8 cellular contexts compared by ENCODE assay signal in the genomic region with DNA sequence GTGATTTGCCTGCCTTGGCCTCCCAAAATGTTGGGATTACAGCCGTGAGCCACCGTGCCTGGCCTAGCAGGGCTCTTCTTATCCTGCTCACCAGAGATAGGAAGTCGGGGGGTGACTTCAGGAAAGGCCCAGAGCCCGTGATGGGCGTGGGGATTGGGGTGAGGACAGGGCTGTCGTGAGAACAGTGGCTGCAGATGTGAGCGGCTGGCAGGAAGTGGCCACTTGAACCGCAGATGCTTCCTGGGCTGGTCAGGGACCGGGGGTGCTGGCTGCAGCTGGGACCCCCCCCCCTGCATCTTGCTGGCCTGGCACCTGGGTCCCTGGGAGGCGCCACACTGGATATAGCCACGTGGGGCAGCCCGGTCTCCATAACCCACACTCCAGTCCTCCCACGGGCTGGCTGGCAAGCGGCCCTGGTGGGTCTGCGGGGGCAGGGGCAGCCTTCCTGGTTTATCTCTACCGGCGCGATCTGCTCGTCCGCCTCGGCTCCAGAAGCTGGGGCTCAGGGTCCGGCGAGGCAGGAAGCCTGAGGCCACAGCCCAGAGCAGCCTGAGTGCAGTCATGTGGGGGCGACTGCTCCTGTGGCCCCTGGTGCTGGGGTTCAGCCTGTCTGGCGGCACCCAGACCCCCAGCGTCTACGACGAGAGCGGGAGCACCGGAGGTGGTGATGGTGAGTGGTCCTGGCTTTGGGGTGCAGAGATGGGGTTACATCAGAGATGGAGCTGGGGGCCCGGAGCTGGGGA. TPM values are rescaled to one million over a fixed set of nuclear protein-coding genes. Genes with fewer than 3 reads are reported as not detected.
DNase-seq lines count a peak whose midpoint lies in the region; ATAC-seq and TF ChIP-seq lines count a peak whose summit lies in the region.

A gene (plus strand): TSS at position 371 of the 743 bp plus-strand sequence. CDS start 191 bp downstream, at position 562.

- H3K4me3 ChIP-seq in H7 (ENCODE audit: insufficient read depth, low read depth, low read length): no peak within 1 kb of the TSS
- H3K4me3 ChIP-seq in adrenal gland: no peak within 1 kb of the TSS
- H3K4me3 ChIP-seq in mucosa of descending colon: no peak within 1 kb of the TSS
- H3K4me3 ChIP-seq in endodermal cell (ENCODE audit: low read length): no peak within 1 kb of the TSS

- peaks cover 9% of the 10 kb centered on the region; the same call in 1 of the 2 replicates for H3K27me3 Mint-ChIP-seq in HFFc6 (ENCODE audit: insufficient read depth)
- no peaks in the 10 kb centered on the region for H3K27me3 Mint-ChIP-seq in endodermal cell (ENCODE audit: insufficient read depth)

- DNase-seq in DMS53 treated with DMSO at 0.1 percent for 48 hours (lab: John Stamatoyannopoulos, UW; ENCODE audit: unreplicated experiment) (peak; percentile 37), H7 (peak; percentile 70), adrenal gland (peak in 5 of 7 donors; percentile 41 to 79 (median 60)), mucosa of descending colon (peak; percentile 54 to 73 (median 71)), NCI-H1694 (lab: John Stamatoyannopoulos, UW) (no peak), HFFc6 (no peak), endodermal cell (no peak), epidermal melanocyte (ENCODE audit: insufficient read length, low spot score) (no peak)

- 41 to 50% (median 45%) methylated on average over 15 to 31 of the region's 31 CpGs for WGBS in adrenal gland, 4 donors
- WGBS in endodermal cell (ENCODE audit: insufficient coverage in 1 of 2, insufficient read length in 1 of 2), 2 experiments: 90 to 98% methylated on average over 11 to 30 of the region's 31 CpGs

- peaks cover 0 to 4% of the 10 kb centered on the region in 2 donors for H3K4me1 ChIP-seq in adrenal gland (replicated peaks in 1 of 2)
- no peaks in the 10 kb centered on the region for H3K4me1 ChIP-seq in mucosa of descending colon (ENCODE audit: low read depth)
- H3K4me1 ChIP-seq in endodermal cell (ENCODE audit: control insufficient read depth, insufficient read depth, low read length): no peaks in the 10 kb centered on the region

- intact Hi-C loops in adrenal gland (cut with DNase I): no loop called here
- intact Hi-C loops in mucosa of descending colon (cut with DNase I, micrococcal nuclease): no loop called here

- TF ChIP-seq CTCF in adrenal gland (IDR thresholded peaks at IDR 0.05) (no peak), mucosa of descending colon (IDR thresholded peaks at IDR 0.05) (no peak), HFFc6 (IDR thresholded peaks at IDR 0.05) (no peak), endodermal cell (conservative IDR thresholded peaks at IDR 0.05) (no peak)

- H3K9me3 Mint-ChIP-seq in HFFc6: no peaks in the 10 kb centered on the region
- H3K9me3 Mint-ChIP-seq in endodermal cell: no peaks in the 10 kb centered on the region

- no peak within 1 kb of the TSS for H3K9ac ChIP-seq in endodermal cell (ENCODE audit: extremely low read depth, low read length, poor library complexity, severe bottlenecking)

- peak in 1 of 2 donors; percentile 3 for TF ChIP-seq POLR2A in adrenal gland (IDR thresholded peaks at IDR 0.05)

- H3K36me3 Mint-ChIP-seq in HFFc6 (ENCODE audit: low read depth) (no peaks in the 10 kb centered on the region), endodermal cell (ENCODE audit: low read depth) (no peaks in the 10 kb centered on the region)

- H3K9me3 ChIP-seq in adrenal gland (replicated peaks in 1 of 3): no peaks in the 10 kb centered on the region
- H3K9me3 ChIP-seq in mucosa of descending colon: no peaks in the 10 kb centered on the region
- no peaks in the 10 kb centered on the region for H3K9me3 ChIP-seq in endodermal cell (ENCODE audit: control insufficient read depth, low read length)

- no peak within 1 kb of the TSS for H3K4me3 Mint-ChIP-seq in HFFc6
- H3K4me3 Mint-ChIP-seq in endodermal cell: no peak within 1 kb of the TSS

- H3K36me3 ChIP-seq in H7 (replicated peaks; ENCODE audit: control insufficient read depth, insufficient read depth, low read length): no peaks in the 10 kb centered on the region
- H3K36me3 ChIP-seq in adrenal gland (replicated peaks in 1 of 2): no peaks in the 10 kb centered on the region
- no peaks in the 10 kb centered on the region for H3K36me3 ChIP-seq in mucosa of descending colon (ENCODE audit: low read depth)
- no peaks in the 10 kb centered on the region for H3K36me3 ChIP-seq in endodermal cell (ENCODE audit: control insufficient read depth, insufficient read depth, low read length)

- H3K27ac Mint-ChIP-seq in HFFc6 (no peak within 1 kb of the TSS), endodermal cell (no peak within 1 kb of the TSS)

- H3K27me3 ChIP-seq in H7 (ENCODE audit: control insufficient read depth, insufficient read depth, low read length) (no peaks in the 10 kb centered on the region), adrenal gland (no peaks in the 10 kb centered on the region), endodermal cell (ENCODE audit: control insufficient read depth, insufficient read depth, low read length, poor library complexity, severe bottlenecking) (no peaks in the 10 kb centered on the region)

- H3K4me1 Mint-ChIP-seq in HFFc6 (ENCODE audit: low read depth) (no peaks in the 10 kb centered on the region), endodermal cell (no peaks in the 10 kb centered on the region)

- peak; percentile 54 for ATAC-seq in mucosa of descending colon

- H3K27ac ChIP-seq in adrenal gland (peak within 1 kb of the TSS in 2 of 5 donors; percentile 56 to 79), endodermal cell (ENCODE audit: low read depth, low read length) (no peak within 1 kb of the TSS)

RNA-seq across cellular contexts. Expression of the gene that starts here (rescaled TPM):
- not detected in 2 replicates for total RNA-seq in H7 (2014; rRNA removed; shearing (Covaris generic))
- 1 to 10 TPM in 7 of 8 donors, under 1 TPM in 1; 0.83 to 3.8 (median 2.2) TPM for total RNA-seq in adrenal gland
- polyA plus RNA-seq in adrenal gland: 1 to 10 TPM in 2 of 3 donors, under 1 TPM in 1; 0.62 to 3.1 (median 3.0) TPM
- total RNA-seq in mucosa of descending colon: 1 to 10 TPM in 2 of 3 donors, under 1 TPM in 1; 0.38 to 2.0 (median 1.6) TPM
- not detected for total RNA-seq in HFFc6 (2021; fragmentation: NEBNext Ultra II Directional; extraction: Animal tissue kit (Norgen Biotek cat#: 25700))
- total RNA-seq in endodermal cell: not detected
- not detected for polyA plus RNA-seq in endodermal cell (2013, experiment 1 of 2)
- not detected for polyA plus RNA-seq in endodermal cell (2013, experiment 2 of 2)

Comparison
In these comparisons a context has a peak if more than half of its experiments do, and no peak if none do; other contexts are left out.
1. Peak in DNase-seq in H7; RNA of the gene not detected or under 1 TPM.
2. DNase-seq: peak in DMS53 treated with DMSO at 0.1 percent for 48 hours (single experiment), adrenal gland (5 of 7) and mucosa of descending colon (3 of 3); none in NCI-H1694 (single experiment), HFFc6 (single experiment), endodermal cell (single experiment) and epidermal melanocyte (single experiment).